In the genomic region with DNA sequence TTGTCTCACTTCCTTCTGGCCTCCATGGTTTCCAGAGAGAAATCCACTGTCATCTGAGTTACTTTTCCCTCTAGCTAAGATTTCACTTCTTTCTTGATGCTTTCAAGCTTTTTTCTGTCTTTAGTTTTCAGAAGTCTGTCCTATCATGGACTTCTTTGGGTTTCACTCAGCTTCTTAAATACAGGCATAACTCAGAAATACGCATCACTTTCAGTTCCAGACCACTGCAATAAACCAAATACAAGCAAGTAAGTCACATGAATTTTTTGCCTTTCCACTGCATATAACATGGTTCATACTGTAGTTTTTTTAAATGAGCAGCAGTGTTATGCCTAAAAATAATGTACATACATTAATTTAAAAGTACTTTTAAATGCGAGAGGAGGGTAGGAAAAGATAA, we compare ENCODE assay signal across 15 cellular contexts. TPM values are rescaled to one million over a fixed set of nuclear protein-coding genes. Genes with fewer than 3 reads are reported as not detected.
DNase-seq lines count a peak whose midpoint lies in the region; ATAC-seq and TF ChIP-seq lines count a peak whose summit lies in the region.
"Had no signal": no experiment of that assay in that cellular context is flagged by ENCODE, and none has a peak within 500 bp of the region (broad histone marks: within the 10 kb centered on the region; RNA-seq: fewer than 3 reads in every experiment).

No MANE protein-coding gene starts in this region.

- H3K27me3 Mint-ChIP-seq in activated CD4-positive, alpha-beta T cell treated with anti-CD3 and anti-CD28 coated beads for 36 hours, result no peaks in the 10 kb centered on the region
- H3K27me3 Mint-ChIP-seq in activated T-helper 17 cell treated with anti-CD3 and anti-CD28 coated beads, Interleukin-2, amount 50 U/mL, for 72 hours, result no peaks in the 10 kb centered on the region
- H3K27me3 Mint-ChIP-seq in natural killer cell (ENCODE audit: low read depth in 2 of 2), result no peaks in the 10 kb centered on the region

- no peaks in the 10 kb centered on the region for H3K79me2 ChIP-seq in mesendoderm (ENCODE audit: control insufficient read depth, insufficient read depth, low read length)
- H3K79me2 ChIP-seq: parathyroid adenoma had no signal

- H2BK120ac ChIP-seq in mesendoderm (ENCODE audit: low read depth, low read length), result no peak overlapping the region

- peaks cover 5% of the 10 kb centered on the region for H3K36me3 ChIP-seq in mesendoderm (ENCODE audit: control insufficient read depth, insufficient read depth, low read length)

- POLR2A ChIA-PET in activated CD4-positive, alpha-beta T cell treated with anti-CD3 and anti-CD28 coated beads for 36 hours (lab: Charles Lee), result interaction anchor here (0.9 kb wide), 1 partner anchor 47 kb away, joined by 3 read pairs; no protein-coding TSS in a partner anchor

- no peak overlapping the region for H4K5ac ChIP-seq in mesendoderm (ENCODE audit: low read length)

- peak; percentile 70 for ATAC-seq in activated CD4-positive, alpha-beta T cell treated with anti-CD3 and anti-CD28 coated beads for 36 hours
- ATAC-seq in HG02798 (IDR thresholded peaks at IDR 0.05; ENCODE audit: poor library complexity, unreplicated experiment) (peak; percentile 47), natural killer cell (peak; percentile 31 to 39 (median 32)), GM18870 (IDR thresholded peaks at IDR 0.05; ENCODE audit: unreplicated experiment) (no peak)
- ATAC-seq in activated T-helper 17 cell treated with anti-CD3 and anti-CD28 coated beads, Interleukin-2, amount 50 U/mL, for 72 hours (replicated peaks), result peak; percentile 71

- peak overlapping the region; percentile 79 for H3K27ac Mint-ChIP-seq in activated CD4-positive, alpha-beta T cell treated with anti-CD3 and anti-CD28 coated beads for 36 hours
- peak overlapping the region; percentile 40 for H3K27ac Mint-ChIP-seq in activated T-helper 17 cell treated with anti-CD3 and anti-CD28 coated beads, Interleukin-2, amount 50 U/mL, for 72 hours
- H3K27ac Mint-ChIP-seq in natural killer cell, result peak overlapping the region; percentile 91 to 95

- CTCF ChIA-PET in activated CD4-positive, alpha-beta T cell treated with anti-CD3 and anti-CD28 coated beads for 36 hours (lab: Charles Lee), result interaction anchor here (0.8 to 3.3 kb wide), 4 partner anchors 11 to 69 kb away, joined by 3 to 13 read pairs (median 4); a partner anchor contains a TSS

- intact Hi-C loops in activated CD4-positive, alpha-beta T cell treated with anti-CD3 and anti-CD28 coated beads for 36 hours (cut with DNase I, micrococcal nuclease), result loop anchor here in 1 of 2 experiments (1.0 kb wide), 1 partner anchor 38 kb away; no protein-coding TSS in a partner anchor
- intact Hi-C loops in natural killer cell (cut with micrococcal nuclease), result no loop called here

- H2BK15ac ChIP-seq in mesendoderm (replicated peaks; ENCODE audit: low read depth), result no peak overlapping the region

- H4K8ac ChIP-seq in mesendoderm (ENCODE audit: low read depth, low read length), result no peak overlapping the region

- no peaks in the 10 kb centered on the region for H3K27me3 ChIP-seq in mesendoderm (ENCODE audit: insufficient read depth, low read length, poor library complexity)

- no peak overlapping the region for H3K27ac ChIP-seq in mesendoderm (ENCODE audit: low read depth, low read length)
- H3K27ac ChIP-seq: C4-2B, parathyroid adenoma had no signal

- H3K79me1 ChIP-seq in mesendoderm (ENCODE audit: low read length), result no peaks in the 10 kb centered on the region

- no peak overlapping the region for H3K4me2 ChIP-seq in mesendoderm (ENCODE audit: low read length)

- H3K4ac ChIP-seq in mesendoderm (ENCODE audit: low read depth, low read length), result no peak overlapping the region

- no peak overlapping the region for H3K18ac ChIP-seq in mesendoderm (ENCODE audit: low read length)

- H3K23ac ChIP-seq in mesendoderm (ENCODE audit: low read length), result no peak overlapping the region

- no peak overlapping the region for H3K56ac ChIP-seq in mesendoderm (ENCODE audit: low read length)

- peaks cover 84% of the 10 kb centered on the region for H3K36me3 Mint-ChIP-seq in activated CD4-positive, alpha-beta T cell treated with anti-CD3 and anti-CD28 coated beads for 36 hours (ENCODE audit: low read depth)
- peaks cover 96% of the 10 kb centered on the region for H3K36me3 Mint-ChIP-seq in activated T-helper 17 cell treated with anti-CD3 and anti-CD28 coated beads, Interleukin-2, amount 50 U/mL, for 72 hours (ENCODE audit: low read depth)
- H3K36me3 Mint-ChIP-seq in natural killer cell, result peaks cover 30% of the 10 kb centered on the region

- H2AK5ac ChIP-seq in mesendoderm (ENCODE audit: low read length), result no peak overlapping the region

- DNase-seq in activated CD4-positive, alpha-beta T cell treated with anti-CD3 and anti-CD28 coated beads for 36 hours, result no peak
- no peak for DNase-seq in activated CD4-positive, alpha-beta T cell treated with anti-CD3 and anti-CD28 coated beads, Interleukin-2, amount 50 U/mL, for 4 hours
- DNase-seq in natural killer cell (no peak), mesendoderm (no peak), medulla oblongata (ENCODE audit: extremely low spot score) (no peak)
- DNase-seq: activated CD4-positive, alpha-beta T cell treated with anti-CD3 and anti-CD28 coated beads, Interleukin-2, amount 50 U/mL, for 1 hour; activated gamma-delta T cell treated with Interleukin-2 at 50 U/mL for 16 hours; DND-41; HCEC 1CT; NCI-H1436 had no signal

- no peak overlapping the region for H3K4me3 Mint-ChIP-seq in activated CD4-positive, alpha-beta T cell treated with anti-CD3 and anti-CD28 coated beads for 36 hours
- H3K4me3 Mint-ChIP-seq in activated T-helper 17 cell treated with anti-CD3 and anti-CD28 coated beads, Interleukin-2, amount 50 U/mL, for 72 hours, result peak overlapping the region; percentile 9
- H3K4me3 Mint-ChIP-seq in natural killer cell, result peak overlapping the region; percentile 22

- no peak overlapping the region for H2BK5ac ChIP-seq in mesendoderm (ENCODE audit: low read length)

- H3K4me1 ChIP-seq in mesendoderm (ENCODE audit: control insufficient read depth, low read depth, low read length), result no peaks in the 10 kb centered on the region
- H3K4me1 ChIP-seq: parathyroid adenoma had no signal

- H3K9me3 Mint-ChIP-seq in activated CD4-positive, alpha-beta T cell treated with anti-CD3 and anti-CD28 coated beads for 36 hours (ENCODE audit: low read depth), result no peaks in the 10 kb centered on the region
- no peaks in the 10 kb centered on the region for H3K9me3 Mint-ChIP-seq in activated T-helper 17 cell treated with anti-CD3 and anti-CD28 coated beads, Interleukin-2, amount 50 U/mL, for 72 hours
- no peaks in the 10 kb centered on the region for H3K9me3 Mint-ChIP-seq in natural killer cell

- no peak overlapping the region for H3K9ac ChIP-seq in mesendoderm (ENCODE audit: low read length)
- H3K9ac ChIP-seq: parathyroid adenoma had no signal

- WGBS in mesendoderm (ENCODE audit: extremely low coverage, insufficient coverage, low lambda C conversion rate), result no CpG with 5 or more reads among the region's 2 CpGs

- TF ChIP-seq CTCF in natural killer cell (IDR thresholded peaks at IDR 0.05), result no peak

- H3K4me1 Mint-ChIP-seq in activated CD4-positive, alpha-beta T cell treated with anti-CD3 and anti-CD28 coated beads for 36 hours, result peaks cover 90% of the 10 kb centered on the region
- H3K4me1 Mint-ChIP-seq in activated T-helper 17 cell treated with anti-CD3 and anti-CD28 coated beads, Interleukin-2, amount 50 U/mL, for 72 hours, result peaks cover 38% of the 10 kb centered on the region
- peaks cover 87 to 90% of the 10 kb centered on the region in 2 donors for H3K4me1 Mint-ChIP-seq in natural killer cell

- no peak overlapping the region for H3K4me3 ChIP-seq in mesendoderm (ENCODE audit: low read length)

RNA-seq across cellular contexts. Expression of a gene that starts 48.7 kb away (rescaled TPM):
- total RNA-seq in activated CD4-positive, alpha-beta T cell treated with anti-CD3 and anti-CD28 coated beads for 36 hours, result 10 to 100 TPM; 43.2 to 50.9 TPM
- total RNA-seq in activated T-helper 17 cell treated with anti-CD3 and anti-CD28 coated beads, Interleukin-2, amount 50 U/mL, for 72 hours, result 10 to 100 TPM; 47.6 to 71.7 TPM
- total RNA-seq in natural killer cell, result 100 to 1,000 TPM in 2 of 3 donors, 10 to 100 TPM in 1; 92.9 to 135 (median 111) TPM
- polyA plus RNA-seq in mesendoderm (2013, experiment 1 of 2), result 10.7 TPM
- 10.8 TPM for polyA plus RNA-seq in mesendoderm (2013, experiment 2 of 2)

Comparison
In these comparisons a context has a peak if more than half of its experiments do, and no peak if none do; other contexts are left out.
1. H3K27ac Mint-ChIP-seq: peak in every context shown above with its lines; median percentile 93 in natural killer cell; 79 in activated CD4-positive, alpha-beta T cell treated with anti-CD3 and anti-CD28 coated beads for 36 hours; 40 in activated T-helper 17 cell treated with anti-CD3 and anti-CD28 coated beads, Interleukin-2, amount 50 U/mL, for 72 hours.